In the genomic region with DNA sequence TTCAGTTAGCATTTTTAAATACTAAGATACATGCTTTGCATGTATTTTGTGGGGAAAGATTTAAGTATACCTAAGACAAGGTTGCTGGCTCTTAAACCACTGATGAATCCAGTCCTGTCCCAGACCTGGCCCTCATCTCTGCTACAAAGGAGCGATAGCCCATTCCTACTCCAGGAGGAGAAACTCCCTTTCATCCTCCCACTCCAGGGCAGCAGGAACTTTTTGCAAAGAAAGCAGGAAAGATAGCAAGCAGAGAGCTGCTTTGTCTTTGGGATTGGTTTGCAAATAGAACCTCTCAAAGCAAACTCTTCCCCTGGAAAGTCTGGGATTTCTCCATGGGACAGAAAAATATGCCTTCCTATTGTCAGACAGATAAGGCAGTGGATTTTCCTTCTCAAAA, we compare ENCODE assay signal across 26 cellular contexts.
"Had no signal": no experiment of that assay in that cellular context is flagged by ENCODE, and none has a peak within 500 bp of the region (broad histone marks: within the 10 kb centered on the region; RNA-seq: fewer than 3 reads in every experiment).

No MANE protein-coding gene starts in this region.

- H2AFZ ChIP-seq: parathyroid adenoma had no signal

- H3K27ac Mint-ChIP-seq: natural killer cell, progenitor cell of endocrine pancreas had no signal

- H3K27me3 ChIP-seq: left lung, right lobe of liver, stomach, thyroid gland, vagina had no signal

- H3K4me1 Mint-ChIP-seq: natural killer cell had no signal

- H3K27ac ChIP-seq: esophagus squamous epithelium, heart right ventricle, left lung, parathyroid adenoma, right lobe of liver, stomach, thyroid gland, vagina had no signal

- H3K36me3 Mint-ChIP-seq: natural killer cell had no signal

- H3K4me3 Mint-ChIP-seq: natural killer cell, neural crest cell had no signal

- DNase-seq: effector CD8-positive, alpha-beta T cell; erythroblast; esophagus squamous epithelium; foreskin melanocyte; glutamatergic neuron; heart right ventricle; hippocampal formation; left cardiac atrium; left lung; mesenchymal stem cell; midbrain; natural killer cell; right lobe of liver; small intestine; stimulated activated CD4-positive, alpha-beta T cell treated with anti-CD3 and anti-CD28 coated beads, Interleukin-12 subunit alpha, Interleukin-12 subunit beta, amount 100 ng/mL, for 4 hours; stimulated activated CD4-positive, alpha-beta T cell treated with anti-CD3 and anti-CD28 coated beads, Interleukin-1b, Interleukin-23, amount 100 ng/mL, for 48 hours; stimulated activated CD4-positive, alpha-beta T cell treated with anti-CD3 and anti-CD28 coated beads, Interleukin-4, amount 100 ng/mL, for 1 hour; stimulated activated CD8-positive, alpha-beta memory T cell treated with anti-CD3 and anti-CD28 coated beads, Interleukin-4, amount 100 ng/mL, for 48 hours; stimulated activated naive CD4-positive, alpha-beta T cell; stomach; thyroid gland; trophoblast cell had no signal

- H3K79me2 ChIP-seq: parathyroid adenoma had no signal

- H3K9me3 Mint-ChIP-seq: natural killer cell had no signal

- H3K36me3 ChIP-seq: esophagus squamous epithelium, heart right ventricle, left lung, right lobe of liver, stomach, thyroid gland, vagina had no signal

- ATAC-seq: heart right ventricle, left cardiac atrium, left lung, natural killer cell, right lobe of liver had no signal

- H3K4me1 ChIP-seq: esophagus squamous epithelium, parathyroid adenoma, right lobe of liver, vagina had no signal

- H3K4me3 ChIP-seq: esophagus squamous epithelium, heart right ventricle, left lung, right lobe of liver, stomach, thyroid gland, vagina had no signal

- H3K9me3 ChIP-seq: esophagus squamous epithelium, heart right ventricle, left lung, right lobe of liver, stomach, thyroid gland, vagina had no signal

- H3K9ac ChIP-seq: parathyroid adenoma had no signal
